In the genomic region with DNA sequence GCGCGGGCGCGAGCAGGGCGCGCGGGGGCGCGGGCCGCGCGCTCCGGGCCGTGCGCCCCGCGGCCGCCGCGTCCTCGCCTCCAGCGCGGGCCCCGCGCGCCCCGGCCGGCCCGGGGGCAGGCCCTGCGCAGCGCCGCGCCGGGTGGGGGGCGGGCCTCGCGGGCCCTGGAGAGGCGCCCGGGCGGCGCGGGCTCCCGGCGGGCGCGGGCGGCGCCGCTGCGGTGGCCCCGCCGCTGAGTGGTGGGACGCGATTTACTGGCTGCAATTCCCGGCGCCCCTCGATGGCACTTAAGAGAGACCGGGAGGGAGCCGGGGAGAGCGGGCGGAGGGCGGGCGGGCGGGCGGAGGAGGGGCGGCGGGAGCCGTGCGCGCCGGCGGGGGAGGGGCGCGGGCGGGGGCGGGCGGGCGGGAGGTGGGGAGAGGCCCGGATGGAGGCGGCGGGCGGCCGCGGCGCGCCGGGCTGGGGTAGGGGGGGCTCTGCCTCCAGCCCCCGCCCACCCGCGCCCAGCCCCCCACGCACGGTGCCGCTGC, we compare ENCODE assay signal across 8 cellular contexts.
A peak's percentile ranks its signal among the peaks of the same experiment; 100 is the strongest.
DNase-seq lines count a peak whose midpoint lies in the region; ATAC-seq and TF ChIP-seq lines count a peak whose summit lies in the region.

No MANE protein-coding gene starts in this region.

- no peak overlapping the region for H3K4me3 Mint-ChIP-seq in CD4-positive, CD25-positive, alpha-beta regulatory T cell
- H3K4me3 Mint-ChIP-seq in nephron progenitor cell, result no peak overlapping the region
- no peak overlapping the region for H3K4me3 Mint-ChIP-seq in CD14-positive monocyte
- H3K4me3 Mint-ChIP-seq in chondrocyte (ENCODE audit: unreplicated experiment), result no peak overlapping the region

- no peak overlapping the region for H3K27ac ChIP-seq in CD4-positive, CD25-positive, alpha-beta regulatory T cell (ENCODE audit: insufficient read depth, low read length, poor library complexity, severe bottlenecking)
- peak overlapping the region; percentile 65 to 85 for H3K27ac ChIP-seq in breast epithelium

- no peaks in the 10 kb centered on the region for H3K36me3 ChIP-seq in CD4-positive, CD25-positive, alpha-beta regulatory T cell (ENCODE audit: control insufficient read depth, insufficient read depth, low read length)
- no peaks in the 10 kb centered on the region for H3K36me3 ChIP-seq in breast epithelium

- H3K4me3 ChIP-seq in CD4-positive, CD25-positive, alpha-beta regulatory T cell (ENCODE audit: low read depth, low read length), result no peak overlapping the region
- peak overlapping the region; percentile 32 to 69 (median 54) for H3K4me3 ChIP-seq in breast epithelium

- POLR2A ChIA-PET in HEK293T (lab: Yijun Ruan, JAX), result no interaction called here

- peak in 1 of 3 donors; percentile 16 for DNase-seq in CD4-positive, CD25-positive, alpha-beta regulatory T cell
- DNase-seq in HEK293T (ENCODE audit: extremely low spot score), result peak; percentile 67
- no peak for DNase-seq in breast epithelium (ENCODE audit: low spot score in 2 of 2)
- peak; percentile 65 for DNase-seq in nephron progenitor cell
- DNase-seq in CD14-positive monocyte (ENCODE audit: low spot score), result no peak
- no peak for DNase-seq in pons (ENCODE audit: low spot score)
- DNase-seq in chondrocyte (ENCODE audit: low spot score), result no peak

- H3K9me3 Mint-ChIP-seq in CD4-positive, CD25-positive, alpha-beta regulatory T cell, result peaks cover 0 to 1% (median 0%) of the 10 kb centered on the region in 7 donors
- H3K9me3 Mint-ChIP-seq in nephron progenitor cell (no peaks in the 10 kb centered on the region), CD14-positive monocyte (peaks cover 0 to 11% (median 0%) of the 10 kb centered on the region in 7 donors), chondrocyte (ENCODE audit: low read depth) (no peaks in the 10 kb centered on the region)

- peaks cover 13% of the 10 kb centered on the region for H3K27me3 Mint-ChIP-seq in CD4-positive, CD25-positive, alpha-beta regulatory T cell
- H3K27me3 Mint-ChIP-seq in nephron progenitor cell (ENCODE audit: low read depth, poor library complexity) (peaks cover 45% of the 10 kb centered on the region), CD14-positive monocyte (ENCODE audit: low read depth in 3 of 3) (peaks cover 47 to 59% (median 48%) of the 10 kb centered on the region in 3 donors), chondrocyte (ENCODE audit: low read depth) (peaks cover 2% of the 10 kb centered on the region)

- peaks cover 0 to 21% (median 0%) of the 10 kb centered on the region in 4 donors for H3K4me1 Mint-ChIP-seq in CD4-positive, CD25-positive, alpha-beta regulatory T cell
- H3K4me1 Mint-ChIP-seq in nephron progenitor cell (peaks cover 43% of the 10 kb centered on the region), CD14-positive monocyte (peaks cover 4% of the 10 kb centered on the region), chondrocyte (ENCODE audit: low read depth) (peaks cover 3% of the 10 kb centered on the region)

- TF ChIP-seq POLR2A in breast epithelium (IDR thresholded peaks at IDR 0.05), result no peak

- H3K27me3 ChIP-seq in CD4-positive, CD25-positive, alpha-beta regulatory T cell (ENCODE audit: control insufficient read depth, insufficient read depth, low read length), result peaks cover 2% of the 10 kb centered on the region
- no peaks in the 10 kb centered on the region for H3K27me3 ChIP-seq in breast epithelium

- no peaks in the 10 kb centered on the region for H3K9me3 ChIP-seq in CD4-positive, CD25-positive, alpha-beta regulatory T cell (ENCODE audit: control insufficient read depth in 2 of 2, low read length in 2 of 2)
- no peaks in the 10 kb centered on the region for H3K9me3 ChIP-seq in breast epithelium

- intact Hi-C loops in breast epithelium (cut with DNase I; ENCODE audit: low total_unique reads), result no loop called here
- intact Hi-C loops in CD14-positive monocyte (cut with micrococcal nuclease), result no loop called here

- H3K36me3 Mint-ChIP-seq in CD4-positive, CD25-positive, alpha-beta regulatory T cell, result no peaks in the 10 kb centered on the region
- H3K36me3 Mint-ChIP-seq in nephron progenitor cell (ENCODE audit: low read depth), result no peaks in the 10 kb centered on the region
- H3K36me3 Mint-ChIP-seq in CD14-positive monocyte, result no peaks in the 10 kb centered on the region
- H3K36me3 Mint-ChIP-seq in chondrocyte (ENCODE audit: low read depth), result no peaks in the 10 kb centered on the region

- TF ChIP-seq CTCF in breast epithelium (IDR thresholded peaks at IDR 0.05), result no peak
- no peak for TF ChIP-seq CTCF in nephron progenitor cell (IDR thresholded peaks at IDR 0.05)
- no peak for TF ChIP-seq CTCF in CD14-positive monocyte (IDR thresholded peaks at IDR 0.05)
- TF ChIP-seq CTCF in chondrocyte (IDR thresholded peaks at IDR 0.05), result no peak

- no peaks in the 10 kb centered on the region for H3K4me1 ChIP-seq in CD4-positive, CD25-positive, alpha-beta regulatory T cell (ENCODE audit: control insufficient read depth, insufficient read depth, low read length, poor library complexity, severe bottlenecking)
- peaks cover 0 to 5% of the 10 kb centered on the region in 2 donors for H3K4me1 ChIP-seq in breast epithelium

- H3K27ac Mint-ChIP-seq in CD4-positive, CD25-positive, alpha-beta regulatory T cell, result no peak overlapping the region
- no peak overlapping the region for H3K27ac Mint-ChIP-seq in nephron progenitor cell
- H3K27ac Mint-ChIP-seq in CD14-positive monocyte, result no peak overlapping the region
- H3K27ac Mint-ChIP-seq in chondrocyte (ENCODE audit: unreplicated experiment), result no peak overlapping the region

- CTCF ChIA-PET in HEK293T (lab: Yijun Ruan, JAX), result no interaction called here

- peak; percentile 40 to 48 for ATAC-seq in CD4-positive, CD25-positive, alpha-beta regulatory T cell (ENCODE audit: low read depth in 2 of 2)
- no peak for ATAC-seq in GM19395 (IDR thresholded peaks at IDR 0.05; ENCODE audit: unreplicated experiment)

TF ChIP-seq in HEK293T, 16 proteins besides CTCF, POLR2A, EP300 and RAD21:
- TF ChIP-seq FOXK2 (IDR thresholded peaks at IDR 0.05), result no peak
- no peak for TF ChIP-seq TARDBP (IDR thresholded peaks at IDR 0.05)
- TF ChIP-seq L3MBTL2 (conservative IDR thresholded peaks at IDR 0.05), result no peak
- no peak for TF ChIP-seq LEF1 (IDR thresholded peaks at IDR 0.05; ENCODE audit: borderline replicate concordance)
- TF ChIP-seq, protein P1, sequence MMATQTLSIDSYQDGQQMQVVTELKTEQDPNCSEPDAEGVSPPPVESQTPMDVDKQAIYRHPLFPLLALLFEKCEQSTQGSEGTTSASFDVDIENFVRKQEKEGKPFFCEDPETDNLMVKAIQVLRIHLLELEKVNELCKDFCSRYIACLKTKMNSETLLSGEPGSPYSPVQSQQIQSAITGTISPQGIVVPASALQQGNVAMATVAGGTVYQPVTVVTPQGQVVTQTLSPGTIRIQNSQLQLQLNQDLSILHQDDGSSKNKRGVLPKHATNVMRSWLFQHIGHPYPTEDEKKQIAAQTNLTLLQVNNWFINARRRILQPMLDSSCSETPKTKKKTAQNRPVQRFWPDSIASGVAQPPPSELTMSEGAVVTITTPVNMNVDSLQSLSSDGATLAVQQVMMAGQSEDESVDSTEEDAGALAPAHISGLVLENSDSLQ (IDR thresholded peaks at IDR 0.05), result no peak
- TF ChIP-seq SUZ12 (IDR thresholded peaks at IDR 0.05), result no peak
- no peak for TF ChIP-seq SP1 (IDR thresholded peaks at IDR 0.05)
- TF ChIP-seq FOXM1 (IDR thresholded peaks at IDR 0.05; ENCODE audit: borderline replicate concordance), result no peak
- no peak for TF ChIP-seq HDGF (IDR thresholded peaks at IDR 0.05; ENCODE audit: borderline replicate concordance)

Comparison
In these comparisons a context has a peak if more than half of its experiments do, and no peak if none do; other contexts are left out.
1. DNase-seq: peak in HEK293T (single experiment) and nephron progenitor cell (single experiment); none in breast epithelium (0 of 2), CD14-positive monocyte (single experiment), pons (single experiment) and chondrocyte (single experiment).